In genomic region chr16:68778551-68779231, GRCh38 we compare ENCODE assay signal across 10 cellular contexts. TPM values are rescaled to one million over a fixed set of nuclear protein-coding genes. Genes with fewer than 3 reads are reported as not detected.
A peak's percentile ranks its signal among the peaks of the same experiment; 100 is the strongest.
DNase-seq lines count a peak whose midpoint lies in the region; ATAC-seq, FAIRE-seq and TF ChIP-seq lines count a peak whose summit lies in the region.
"Had no signal": no experiment of that assay in that cellular context is flagged by ENCODE, and none has a peak within 500 bp of the region (broad histone marks: within the 10 kb centered on the region; RNA-seq: fewer than 3 reads in every experiment).

No MANE protein-coding gene starts in this region.

- DNase-seq in DMS79 treated with DMSO at 0.1 percent for 48 hours (lab: John Stamatoyannopoulos, UW) (peak; percentile 76), NCI-H345 treated with DMSO at 0.1 percent for 48 hours (lab: John Stamatoyannopoulos, UW; ENCODE audit: unreplicated experiment) (peak; percentile 28), erythroblast (lab: John Stamatoyannopoulos, UW) (peak; percentile 23 to 25), neuronal stem cell (ENCODE audit: low spot score) (no peak), GM12891 (ENCODE audit: insufficient read length, low spot score) (no peak), SK-N-DZ (ENCODE audit: low spot score) (no peak)
- DNase-seq in activated T-cell treated with anti-CD3 and anti-CD28 coated beads, Interleukin-2, amount 50 U/mL, for 72 hours, result no peak
- DNase-seq: activated effector memory CD4-positive, alpha-beta T cell treated with anti-CD3 and anti-CD28 coated beads, Interleukin-2, amount 50 U/mL, for 16 hours had no signal

- H2BK15ac ChIP-seq in neuronal stem cell (ENCODE audit: low read length), result no peak overlapping the region

- whole genome bisulfite sequencing in neuronal stem cell (ENCODE audit: extremely low coverage in 2 of 2, insufficient read length in 2 of 2, insufficient replicate concordance in 1 of 2), 2 donors, result no CpG with 5 or more reads among the region's 6 CpGs

- H3K36me3 Mint-ChIP-seq in activated T-cell treated with anti-CD3 and anti-CD28 coated beads, Interleukin-2, amount 50 U/mL, for 72 hours (ENCODE audit: insufficient read depth in 2 of 2), result peaks cover 0 to 1% of the 10 kb centered on the region in 2 donors

- H3K27me3 ChIP-seq in neuronal stem cell (ENCODE audit: control insufficient read depth in 3 of 3, insufficient read depth in 3 of 3, low read depth in 1 of 3, low read length in 3 of 3), result peaks cover 0 to 37% (median 0%) of the 10 kb centered on the region in 3 experiments

- H3K27ac ChIP-seq in neuronal stem cell (replicated peaks; ENCODE audit: low read length), result no peak overlapping the region

- H3K79me1 ChIP-seq in neuronal stem cell (ENCODE audit: low read depth, low read length), result no peaks in the 10 kb centered on the region

- H3K27ac Mint-ChIP-seq in activated T-cell treated with anti-CD3 and anti-CD28 coated beads, Interleukin-2, amount 50 U/mL, for 72 hours, result no peak overlapping the region
- H3K27ac Mint-ChIP-seq: T-helper 1 cell treated with Interleukin-12 subunit alpha and Interleukin-12 subunit beta and Interleukin-4 antibody, amounts not matched to agents 30 μg/mL and 1 μg/mL, for 36 hours had no signal

- H3K23ac ChIP-seq in neuronal stem cell (ENCODE audit: low read depth, low read length, poor library complexity), result no peak overlapping the region

- no peak overlapping the region for H4K8ac ChIP-seq in neuronal stem cell (ENCODE audit: low read depth, low read length)

- H3K9me3 ChIP-seq in neuronal stem cell (replicated peaks in 1 of 2; ENCODE audit: control insufficient read depth in 2 of 2, insufficient read depth in 1 of 2, low read depth in 1 of 2, low read length in 2 of 2), result no peaks in the 10 kb centered on the region

- H2BK5ac ChIP-seq in neuronal stem cell (ENCODE audit: low read length), result no peak overlapping the region

- peak overlapping the region; percentile 59 for H2AK5ac ChIP-seq in neuronal stem cell (ENCODE audit: low read depth, low read length)

- H3K4me1 Mint-ChIP-seq in activated T-cell treated with anti-CD3 and anti-CD28 coated beads, Interleukin-2, amount 50 U/mL, for 72 hours (ENCODE audit: low read depth), result peaks cover 50% of the 10 kb centered on the region

- no peak overlapping the region for H3K9ac ChIP-seq in neuronal stem cell (ENCODE audit: low read depth, low read length, poor library complexity)

- no peak overlapping the region for H2BK12ac ChIP-seq in neuronal stem cell (ENCODE audit: low read length)

- H3K4me2 ChIP-seq in neuronal stem cell (ENCODE audit: insufficient read depth, low read length, poor library complexity, severe bottlenecking), result no peak overlapping the region

- no peak overlapping the region for H3K14ac ChIP-seq in neuronal stem cell (ENCODE audit: low read length)

- H2BK120ac ChIP-seq in neuronal stem cell (ENCODE audit: low read depth, low read length), result no peak overlapping the region

- H4K91ac ChIP-seq in neuronal stem cell (ENCODE audit: low read depth, low read length, poor library complexity), result no peak overlapping the region

- H2AFZ ChIP-seq in neuronal stem cell (ENCODE audit: low read length), result peak overlapping the region; percentile 27

- H3K18ac ChIP-seq in neuronal stem cell (ENCODE audit: low read length), result no peak overlapping the region

- TF ChIP-seq POLR2A in erythroblast (IDR thresholded peaks at IDR 0.05; ENCODE audit: low read length), result no peak
- TF ChIP-seq POLR2A in GM12891 (IDR thresholded peaks at IDR 0.05; ENCODE audit: low read depth, low read length), result no peak

- H3K27me3 Mint-ChIP-seq in activated T-cell treated with anti-CD3 and anti-CD28 coated beads, Interleukin-2, amount 50 U/mL, for 72 hours (ENCODE audit: low read depth), result peaks cover 30% of the 10 kb centered on the region

- no peaks in the 10 kb centered on the region for H3K36me3 ChIP-seq in neuronal stem cell (replicated peaks in 1 of 2; ENCODE audit: control insufficient read depth in 2 of 2, insufficient read depth in 2 of 2, low read length in 2 of 2)

- no peak overlapping the region for H3K4me3 Mint-ChIP-seq in activated T-cell treated with anti-CD3 and anti-CD28 coated beads, Interleukin-2, amount 50 U/mL, for 72 hours
- H3K4me3 Mint-ChIP-seq: T-helper 1 cell treated with Interleukin-12 subunit alpha and Interleukin-12 subunit beta and Interleukin-4 antibody, amounts not matched to agents 30 μg/mL and 1 μg/mL, for 36 hours had no signal

- no peak overlapping the region for H3K4me3 ChIP-seq in neuronal stem cell (ENCODE audit: low read length in 2 of 2)

- no peaks in the 10 kb centered on the region for H3K9me3 Mint-ChIP-seq in activated T-cell treated with anti-CD3 and anti-CD28 coated beads, Interleukin-2, amount 50 U/mL, for 72 hours
- H3K9me3 Mint-ChIP-seq: T-helper 1 cell treated with Interleukin-12 subunit alpha and Interleukin-12 subunit beta and Interleukin-4 antibody, amounts not matched to agents 30 μg/mL and 1 μg/mL, for 36 hours had no signal

- no peak overlapping the region for H3K4ac ChIP-seq in neuronal stem cell (ENCODE audit: low read length)

- no peak for ATAC-seq in HG03135 (IDR thresholded peaks at IDR 0.05; ENCODE audit: unreplicated experiment)
- ATAC-seq in activated T-cell treated with anti-CD3 and anti-CD28 coated beads, Interleukin-2, amount 50 U/mL, for 72 hours (replicated peaks in 1 of 2), result no peak

- no peak for FAIRE-seq in GM12891 (lab: Jason Lieb, UNC)

- H3K4me1 ChIP-seq in neuronal stem cell (ENCODE audit: control insufficient read depth in 2 of 2, insufficient read depth in 1 of 2, low read depth in 1 of 2, low read length in 2 of 2), result peaks cover 0 to 10% of the 10 kb centered on the region in 2 donors

TF ChIP-seq in GM12891, 5 proteins besides CTCF, POLR2A, EP300 and RAD21:
- TF ChIP-seq POU2F2 (IDR thresholded peaks at IDR 0.05; ENCODE audit: low read depth, low read length) (no peak), PAX5 (IDR thresholded peaks at IDR 0.05; ENCODE audit: insufficient read depth, low read length, severe bottlenecking) (no peak), TAF1 (IDR thresholded peaks at IDR 0.05; ENCODE audit: low read depth, low read length) (no peak), SPI1 (IDR thresholded peaks at IDR 0.05; ENCODE audit: low read depth, low read length) (no peak), POLR2AphosphoS5 (IDR thresholded peaks at IDR 0.05; ENCODE audit: low read depth, low read length) (no peak)

RNA-seq across cellular contexts. Expression of gene CDH1, which starts 41.6 kb away (rescaled TPM):
- 0.13 TPM for polyA plus RNA-seq in neuronal stem cell (2013, experiment 1 of 2)
- 0.06 TPM for polyA plus RNA-seq in neuronal stem cell (2013, experiment 2 of 2)
- 6.2 TPM for polyA plus RNA-seq in GM12891 (2012; ENCODE audit: low read depth, missing spikeins)
- 1 to 10 TPM; 5.2 to 8.6 TPM for total RNA-seq in activated T-cell treated with anti-CD3 and anti-CD28 coated beads, Interleukin-2, amount 50 U/mL, for 72 hours
- polyA plus RNA-seq in SK-N-DZ (2014; cell fraction: cytosol; rRNA removed), result not detected in 2 replicates
- polyA plus RNA-seq in SK-N-DZ (2014; cell fraction: nucleus; rRNA removed), result not detected in 2 replicates

Comparison
In these comparisons a context has a peak if more than half of its experiments do, and no peak if none do; other contexts are left out.
1. DNase-seq: peak in DMS79 treated with DMSO at 0.1 percent for 48 hours (single experiment), NCI-H345 treated with DMSO at 0.1 percent for 48 hours (single experiment) and erythroblast (2 of 2); none in neuronal stem cell (single experiment), GM12891 (single experiment), activated T-cell treated with anti-CD3 and anti-CD28 coated beads, Interleukin-2, amount 50 U/mL, for 72 hours (0 of 2) and SK-N-DZ (single experiment).